Comparison of ENCODE assay signal across 15 cellular contexts in genomic region chr15:25777047-25777446, GRCh38.
DNase-seq lines count a peak whose midpoint lies in the region; TF ChIP-seq lines count a peak whose summit lies in the region.
"Had no signal": no experiment of that assay in that cellular context is flagged by ENCODE, and none has a peak within 500 bp of the region (broad histone marks: within the 10 kb centered on the region; RNA-seq: fewer than 3 reads in every experiment).

No MANE protein-coding gene starts in this region.

- peaks cover 78% of the 10 kb centered on the region for H3K36me3 Mint-ChIP-seq in activated T-cell treated with anti-CD3 and anti-CD28 coated beads, Interleukin-2, amount 50 U/mL, for 24 hours (ENCODE audit: low read depth)
- H3K36me3 Mint-ChIP-seq in dendritic cell treated with granulocyte-macrophage colony-stimulating factor and Interleukin-4, amounts not matched to agents 40 ng/mL and 50 ng/mL, for 4 days (ENCODE audit: low read depth): peaks cover 11% of the 10 kb centered on the region
- H3K36me3 Mint-ChIP-seq in neural progenitor cell: peaks cover 1% of the 10 kb centered on the region

- H3K4me2 ChIP-seq in neural progenitor cell: no peak overlapping the region

- no peak overlapping the region for H3K4me3 ChIP-seq in H7 (ENCODE audit: insufficient read depth, low read depth, low read length)
- no peak overlapping the region for H3K4me3 ChIP-seq in neural progenitor cell
- no peak overlapping the region for H3K4me3 ChIP-seq in SJCRH30
- H3K4me3 ChIP-seq in prostate gland: no peak overlapping the region
- H3K4me3 ChIP-seq: K562 had no signal

- no peaks in the 10 kb centered on the region for H3K27me3 Mint-ChIP-seq in activated T-cell treated with anti-CD3 and anti-CD28 coated beads, Interleukin-2, amount 50 U/mL, for 24 hours
- H3K27me3 Mint-ChIP-seq in dendritic cell treated with granulocyte-macrophage colony-stimulating factor and Interleukin-4, amounts not matched to agents 40 ng/mL and 50 ng/mL, for 4 days: no peaks in the 10 kb centered on the region
- peaks cover 2% of the 10 kb centered on the region for H3K27me3 Mint-ChIP-seq in neural progenitor cell (ENCODE audit: insufficient read depth, low read depth)

- peaks cover 44% of the 10 kb centered on the region for H3K4me1 Mint-ChIP-seq in activated T-cell treated with anti-CD3 and anti-CD28 coated beads, Interleukin-2, amount 50 U/mL, for 24 hours (ENCODE audit: low read depth)
- peaks cover 58% of the 10 kb centered on the region for H3K4me1 Mint-ChIP-seq in dendritic cell treated with granulocyte-macrophage colony-stimulating factor and Interleukin-4, amounts not matched to agents 40 ng/mL and 50 ng/mL, for 4 days (ENCODE audit: low read depth)
- H3K4me1 Mint-ChIP-seq in neural progenitor cell: peaks cover 33% of the 10 kb centered on the region

- intact Hi-C loops in dendritic cell treated with granulocyte-macrophage colony-stimulating factor and Interleukin-4, amounts not matched to agents 40 ng/mL and 50 ng/mL, for 4 days (cut with micrococcal nuclease): loop anchor here (5.0 kb wide), 1 partner anchor 35 kb away; no protein-coding TSS in a partner anchor
- intact Hi-C loops in prostate gland (cut with DNase I): no loop called here

- H3K27ac ChIP-seq in neural progenitor cell (no peak overlapping the region), SJCRH30 (no peak overlapping the region), prostate gland (no peak overlapping the region)

- H3F3A ChIP-seq in neural progenitor cell (ENCODE audit: low read depth): no peaks in the 10 kb centered on the region

- no peak for TF ChIP-seq POLR2A in prostate gland (IDR thresholded peaks at IDR 0.05)

- H3K9ac ChIP-seq in neural progenitor cell: no peak overlapping the region

- no peaks in the 10 kb centered on the region for H4K20me1 ChIP-seq in neural progenitor cell (ENCODE audit: low read depth)

- WGBS in prostate gland: 91% methylated on average over 11 of the region's 11 CpGs

- no peak overlapping the region for H2AFZ ChIP-seq in neural progenitor cell (replicated peaks)

- DNase-seq in activated T-cell treated with anti-CD3 and anti-CD28 coated beads, Interleukin-2, amount 50 U/mL, for 24 hours: no peak
- DNase-seq in activated T-cell treated with anti-CD3 and anti-CD28 coated beads for 4 hours: no peak
- peak; percentile 8 for DNase-seq in H7
- DNase-seq in neural progenitor cell (ENCODE audit: low spot score): no peak
- DNase-seq in SJCRH30: no peak
- DNase-seq in prostate gland (ENCODE audit: low spot score): no peak
- DNase-seq in effector CD4-positive, alpha-beta T cell: no peak
- DNase-seq: 8988T; BE2C; CD8-positive, alpha-beta T cell; NCI-H187 treated with DMSO at 0.1 percent for 48 hours; NCI-H446; NCI-H69 had no signal

- no peaks in the 10 kb centered on the region for H3K9me3 ChIP-seq in neural progenitor cell (ENCODE audit: low read depth)
- H3K9me3 ChIP-seq in SJCRH30 (replicated peaks): no peaks in the 10 kb centered on the region
- no peaks in the 10 kb centered on the region for H3K9me3 ChIP-seq in prostate gland
- H3K9me3 ChIP-seq: BE2C had no signal

- H3K27me3 ChIP-seq in H7 (ENCODE audit: control insufficient read depth, insufficient read depth, low read length): no peaks in the 10 kb centered on the region
- H3K27me3 ChIP-seq in neural progenitor cell: no peaks in the 10 kb centered on the region
- H3K27me3 ChIP-seq in SJCRH30: no peaks in the 10 kb centered on the region
- no peaks in the 10 kb centered on the region for H3K27me3 ChIP-seq in prostate gland (replicated peaks; ENCODE audit: insufficient read depth)
- H3K27me3 ChIP-seq: BE2C had no signal

- no peaks in the 10 kb centered on the region for H3K9me3 Mint-ChIP-seq in activated T-cell treated with anti-CD3 and anti-CD28 coated beads, Interleukin-2, amount 50 U/mL, for 24 hours
- no peaks in the 10 kb centered on the region for H3K9me3 Mint-ChIP-seq in dendritic cell treated with granulocyte-macrophage colony-stimulating factor and Interleukin-4, amounts not matched to agents 40 ng/mL and 50 ng/mL, for 4 days
- H3K9me3 Mint-ChIP-seq in neural progenitor cell: no peaks in the 10 kb centered on the region
- H3K9me3 Mint-ChIP-seq: CD8-positive, alpha-beta T cell had no signal

- no peaks in the 10 kb centered on the region for H3K79me2 ChIP-seq in neural progenitor cell (ENCODE audit: low read depth)

- H3K4me1 ChIP-seq in neural progenitor cell: peaks cover 16% of the 10 kb centered on the region
- H3K4me1 ChIP-seq in SJCRH30: peaks cover 17% of the 10 kb centered on the region; the same call in 1 of the 2 replicates
- H3K4me1 ChIP-seq in prostate gland (replicated peaks): peaks cover 4% of the 10 kb centered on the region
- H3K4me1 ChIP-seq: BE2C had no signal

- H3K36me3 ChIP-seq in H7 (replicated peaks; ENCODE audit: control insufficient read depth, insufficient read depth, low read length) (no peaks in the 10 kb centered on the region), neural progenitor cell (no peaks in the 10 kb centered on the region), SJCRH30 (no peaks in the 10 kb centered on the region), prostate gland (no peaks in the 10 kb centered on the region)
- H3K36me3 ChIP-seq: BE2C had no signal

- TF ChIP-seq CTCF in neural progenitor cell (IDR thresholded peaks at IDR 0.05): no peak
- TF ChIP-seq CTCF in prostate gland (IDR thresholded peaks at IDR 0.05): no peak

- H3K4me3 Mint-ChIP-seq in activated T-cell treated with anti-CD3 and anti-CD28 coated beads, Interleukin-2, amount 50 U/mL, for 24 hours: no peak overlapping the region
- no peak overlapping the region for H3K4me3 Mint-ChIP-seq in dendritic cell treated with granulocyte-macrophage colony-stimulating factor and Interleukin-4, amounts not matched to agents 40 ng/mL and 50 ng/mL, for 4 days
- no peak overlapping the region for H3K4me3 Mint-ChIP-seq in neural progenitor cell
- H3K4me3 Mint-ChIP-seq: CD8-positive, alpha-beta T cell had no signal

- peak overlapping the region; percentile 26 for H3K27ac Mint-ChIP-seq in activated T-cell treated with anti-CD3 and anti-CD28 coated beads, Interleukin-2, amount 50 U/mL, for 24 hours
- peak overlapping the region; percentile 74 for H3K27ac Mint-ChIP-seq in dendritic cell treated with granulocyte-macrophage colony-stimulating factor and Interleukin-4, amounts not matched to agents 40 ng/mL and 50 ng/mL, for 4 days
- peak overlapping the region; percentile 72 for H3K27ac Mint-ChIP-seq in neural progenitor cell
- H3K27ac Mint-ChIP-seq: CD8-positive, alpha-beta T cell had no signal
